In the genomic region with DNA sequence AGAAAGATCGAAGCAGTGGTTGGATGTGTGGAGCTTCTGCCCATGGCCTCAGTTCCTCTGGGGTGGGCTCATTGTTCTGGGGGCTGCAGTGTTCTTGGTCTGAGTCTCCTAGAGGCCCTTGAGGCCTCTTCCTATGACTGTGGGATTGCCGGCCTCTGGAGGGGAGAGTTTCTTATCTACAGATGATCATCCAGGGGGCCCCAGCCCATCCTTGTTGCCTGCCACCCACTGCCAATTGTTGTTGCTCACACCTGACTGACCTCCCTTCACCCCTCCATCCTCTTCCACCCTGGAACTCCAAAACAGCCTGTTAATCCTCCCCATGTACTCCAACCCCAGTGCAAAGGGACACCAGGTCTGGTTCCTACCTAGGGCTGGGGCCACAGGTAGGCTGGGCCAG, we compare ENCODE assay signal across 23 cellular contexts.
"Had no signal": no experiment of that assay in that cellular context is flagged by ENCODE, and none has a peak within 500 bp of the region (broad histone marks: within the 10 kb centered on the region; RNA-seq: fewer than 3 reads in every experiment).

No MANE protein-coding gene starts in this region.

- H3K9ac ChIP-seq: parathyroid adenoma had no signal

- H3K9me3 ChIP-seq: esophagus squamous epithelium, lower lobe of right lung, prostate gland, right atrium auricular region, thoracic aorta, tibial nerve, upper lobe of left lung had no signal

- H3K27me3 ChIP-seq: esophagus squamous epithelium, right atrium auricular region had no signal

- H3K4me3 ChIP-seq: esophagus squamous epithelium, lower lobe of right lung, prostate gland, right atrium auricular region, thoracic aorta, tibial nerve, upper lobe of left lung had no signal

- DNase-seq: cortex of kidney; effector memory CD8-positive, alpha-beta T cell; erythroblast; esophagus squamous epithelium; foreskin melanocyte; hypothalamus; immature natural killer cell; islet precursor cell; kidney glomerular epithelial cell; left ventricle myocardium superior; lower lobe of right lung; naive thymus-derived CD8-positive, alpha-beta T cell; nephron progenitor cell; stimulated activated CD4-positive, alpha-beta T cell treated with anti-CD3 and anti-CD28 coated beads, Interleukin-4, amount 100 ng/mL, for 4 hours; stimulated activated naive B cell treated with anti-CD40 and anti-IgM and Interleukin-4, amounts not matched to agents 10 μg/mL and 1 μg/mL and 100 μg/mL, for 72 hours; upper lobe of left lung had no signal

- ATAC-seq: effector memory CD8-positive, alpha-beta T cell; left ventricle myocardium superior; lower lobe of right lung; naive thymus-derived CD8-positive, alpha-beta T cell; sciatic nerve; stimulated activated naive B cell treated with anti-CD40 and anti-IgM and Interleukin-4, amounts not matched to agents 10 μg/mL and 1 μg/mL and 100 μg/mL, for 72 hours had no signal

- H3K79me2 ChIP-seq: parathyroid adenoma had no signal

- H3K4me1 Mint-ChIP-seq: nephron progenitor cell had no signal

- H3K27ac ChIP-seq: esophagus squamous epithelium, lower lobe of right lung, parathyroid adenoma, prostate gland, right atrium auricular region, thoracic aorta, tibial nerve, upper lobe of left lung had no signal

- H3K27ac Mint-ChIP-seq: effector memory CD8-positive, alpha-beta T cell; immature natural killer cell; nephron progenitor cell; stimulated activated naive B cell treated with anti-CD40 and anti-IgM and Interleukin-4, amounts not matched to agents 10 μg/mL and 1 μg/mL and 100 μg/mL, for 72 hours; stimulated activated naive CD8-positive, alpha-beta T cell treated with anti-CD3 and anti-CD28 coated beads, Interleukin-15, Interleukin-2, amounts not matched to agents 100 ng/mL and 50 ng/mL, for 24 hours had no signal

- H3K4me1 ChIP-seq: parathyroid adenoma, prostate gland had no signal

- H3K9me3 Mint-ChIP-seq: effector memory CD8-positive, alpha-beta T cell; immature natural killer cell; naive thymus-derived CD8-positive, alpha-beta T cell; nephron progenitor cell; stimulated activated naive B cell treated with anti-CD40 and anti-IgM and Interleukin-4, amounts not matched to agents 10 μg/mL and 1 μg/mL and 100 μg/mL, for 72 hours; stimulated activated naive CD8-positive, alpha-beta T cell treated with anti-CD3 and anti-CD28 coated beads, Interleukin-15, Interleukin-2, amounts not matched to agents 100 ng/mL and 50 ng/mL, for 24 hours had no signal

- H3K27me3 Mint-ChIP-seq: effector memory CD8-positive, alpha-beta T cell had no signal

- H3K4me3 Mint-ChIP-seq: effector memory CD8-positive, alpha-beta T cell; immature natural killer cell; naive thymus-derived CD8-positive, alpha-beta T cell; nephron progenitor cell; stimulated activated naive B cell treated with anti-CD40 and anti-IgM and Interleukin-4, amounts not matched to agents 10 μg/mL and 1 μg/mL and 100 μg/mL, for 72 hours; stimulated activated naive CD8-positive, alpha-beta T cell treated with anti-CD3 and anti-CD28 coated beads, Interleukin-15, Interleukin-2, amounts not matched to agents 100 ng/mL and 50 ng/mL, for 24 hours had no signal

- H2AFZ ChIP-seq: parathyroid adenoma had no signal
